Comparison of ENCODE assay signal across 13 cellular contexts in genomic region chr4:115042496-115042895, GRCh38.
DNase-seq lines count a peak whose midpoint lies in the region; ATAC-seq, FAIRE-seq and TF ChIP-seq lines count a peak whose summit lies in the region.
"Had no signal": no experiment of that assay in that cellular context is flagged by ENCODE, and none has a peak within 500 bp of the region (broad histone marks: within the 10 kb centered on the region; RNA-seq: fewer than 3 reads in every experiment).

No MANE protein-coding gene starts in this region.

- H3K27ac ChIP-seq in AG04450 (ENCODE audit: low read depth, low read length) (no peak overlapping the region), small intestine (ENCODE audit: low read depth in 1 of 2, low read length in 1 of 2) (no peak overlapping the region)
- H3K27ac ChIP-seq: HL-60 had no signal

- H3K9me3 Mint-ChIP-seq in activated CD8-positive, alpha-beta T cell treated with anti-CD3 and anti-CD28 coated beads, Interleukin-2, amount 10 ng/mL, durations not matched to agents 7 days and 5 days (ENCODE audit: insufficient read depth) = no peaks in the 10 kb centered on the region

- H3K36me3 ChIP-seq in small intestine (ENCODE audit: control insufficient read depth in 2 of 2, insufficient read depth in 2 of 2, low read length in 2 of 2) = no peaks in the 10 kb centered on the region

- no peak overlapping the region for H3K27ac Mint-ChIP-seq in activated CD8-positive, alpha-beta T cell treated with anti-CD3 and anti-CD28 coated beads, Interleukin-2, amount 10 ng/mL, durations not matched to agents 7 days and 5 days

- H3K4me1 ChIP-seq in small intestine (ENCODE audit: control insufficient read depth in 2 of 2, insufficient read depth in 1 of 2, low read depth in 1 of 2, low read length in 1 of 2) = no peaks in the 10 kb centered on the region

- no peaks in the 10 kb centered on the region for H3K4me1 Mint-ChIP-seq in activated CD8-positive, alpha-beta T cell treated with anti-CD3 and anti-CD28 coated beads, Interleukin-2, amount 10 ng/mL, durations not matched to agents 7 days and 5 days (ENCODE audit: low read depth)

- 54 to 63% (median 61%) methylated on average over 3 of the region's 3 CpGs for WGBS in small intestine, 3 donors

- H3K36me3 Mint-ChIP-seq in activated CD8-positive, alpha-beta T cell treated with anti-CD3 and anti-CD28 coated beads, Interleukin-2, amount 10 ng/mL, durations not matched to agents 7 days and 5 days (ENCODE audit: low read depth) = no peaks in the 10 kb centered on the region

- H3K27me3 ChIP-seq in AG04450 (ENCODE audit: control insufficient read depth, insufficient read depth, low read length) (no peaks in the 10 kb centered on the region), small intestine (ENCODE audit: control insufficient read depth in 2 of 2, insufficient read depth in 2 of 2, low read length in 2 of 2) (no peaks in the 10 kb centered on the region)

- no peaks in the 10 kb centered on the region for H3K27me3 Mint-ChIP-seq in activated CD8-positive, alpha-beta T cell treated with anti-CD3 and anti-CD28 coated beads, Interleukin-2, amount 10 ng/mL, durations not matched to agents 7 days and 5 days (ENCODE audit: low read depth)

- no peak overlapping the region for H3K4me3 Mint-ChIP-seq in activated CD8-positive, alpha-beta T cell treated with anti-CD3 and anti-CD28 coated beads, Interleukin-2, amount 10 ng/mL, durations not matched to agents 7 days and 5 days

- H3K9me3 ChIP-seq in AG04450 (ENCODE audit: control insufficient read depth, insufficient read depth, low read length) (no peaks in the 10 kb centered on the region), small intestine (ENCODE audit: control insufficient read depth, low read depth) (no peaks in the 10 kb centered on the region)

- POLR2A ChIA-PET in AG04450 (lab: Yijun Ruan, JAX) = no interaction called here
- POLR2A ChIA-PET in activated CD8-positive, alpha-beta T cell treated with anti-CD3 and anti-CD28 coated beads, Interleukin-2, amount 10 ng/mL, durations not matched to agents 7 days and 5 days (lab: Charles Lee) = no interaction called here
- POLR2A ChIA-PET in GM10248 (lab: Yijun Ruan, JAX) = no interaction called here

- TF ChIP-seq CTCF in AG04450 (IDR thresholded peaks at IDR 0.05; ENCODE audit: low read depth, low read length) (peak; percentile 37), GM10248 (IDR thresholded peaks at IDR 0.05; ENCODE audit: control extremely low read depth, extremely low read depth, low read depth, missing control alignments) (no peak)

- ATAC-seq in GM18870 (IDR thresholded peaks at IDR 0.05; ENCODE audit: unreplicated experiment) = peak; percentile 52
- ATAC-seq in HG03521 (IDR thresholded peaks at IDR 0.05; ENCODE audit: unreplicated experiment) = peak; percentile 53
- no peak for ATAC-seq in activated CD8-positive, alpha-beta T cell treated with anti-CD3 and anti-CD28 coated beads, Interleukin-2, amount 10 ng/mL, durations not matched to agents 7 days and 5 days
- ATAC-seq in HG02588 (IDR thresholded peaks at IDR 0.05; ENCODE audit: unreplicated experiment) = no peak

- DNase-seq in AG04450 (ENCODE audit: low read depth, low spot score) = no peak
- no peak for DNase-seq in activated CD8-positive, alpha-beta T cell treated with anti-CD3 and anti-CD28 coated beads, Interleukin-2, amount 10 ng/mL, durations not matched to agents 7 days and 5 days
- no peak for DNase-seq in small intestine
- DNase-seq in GM10248 (ENCODE audit: extremely low spot score) = no peak
- DNase-seq: aorta; NCI-H1417; stimulated activated CD4-positive, alpha-beta T cell treated with anti-CD3 and anti-CD28 coated beads, Interleukin-12 subunit alpha, Interleukin-12 subunit beta, amount 100 ng/mL, for 4 hours; T1000 had no signal

- CTCF ChIA-PET in AG04450 (lab: Charles Lee) (no interaction called here), GM10248 (lab: Yijun Ruan, JAX) (interaction anchor here (1.1 kb wide), 1 partner anchor 14 kb away, joined by 3 read pairs; no protein-coding TSS in a partner anchor)
- CTCF ChIA-PET in activated CD8-positive, alpha-beta T cell treated with anti-CD3 and anti-CD28 coated beads, Interleukin-2, amount 10 ng/mL, durations not matched to agents 7 days and 5 days (lab: Charles Lee) = no interaction called here

- no peak overlapping the region for H3K4me3 ChIP-seq in AG04450 (ENCODE audit: low read depth, low read length)
- no peak overlapping the region for H3K4me3 ChIP-seq in small intestine (ENCODE audit: low read depth in 1 of 2, low read length in 2 of 2)

- FAIRE-seq in colon (lab: Jason Lieb, UNC) (peak; percentile 10), small intestine (lab: Jason Lieb, UNC) (no peak)

Comparison
In these comparisons a context has a peak if more than half of its experiments do, and no peak if none do; other contexts are left out.
1. ATAC-seq: peak in GM18870 (single experiment) and HG03521 (single experiment); none in activated CD8-positive, alpha-beta T cell treated with anti-CD3 and anti-CD28 coated beads, Interleukin-2, amount 10 ng/mL, durations not matched to agents 7 days and 5 days (single experiment) and HG02588 (single experiment).